Comparison of ENCODE assay signal across 25 cellular contexts in the genomic region with DNA sequence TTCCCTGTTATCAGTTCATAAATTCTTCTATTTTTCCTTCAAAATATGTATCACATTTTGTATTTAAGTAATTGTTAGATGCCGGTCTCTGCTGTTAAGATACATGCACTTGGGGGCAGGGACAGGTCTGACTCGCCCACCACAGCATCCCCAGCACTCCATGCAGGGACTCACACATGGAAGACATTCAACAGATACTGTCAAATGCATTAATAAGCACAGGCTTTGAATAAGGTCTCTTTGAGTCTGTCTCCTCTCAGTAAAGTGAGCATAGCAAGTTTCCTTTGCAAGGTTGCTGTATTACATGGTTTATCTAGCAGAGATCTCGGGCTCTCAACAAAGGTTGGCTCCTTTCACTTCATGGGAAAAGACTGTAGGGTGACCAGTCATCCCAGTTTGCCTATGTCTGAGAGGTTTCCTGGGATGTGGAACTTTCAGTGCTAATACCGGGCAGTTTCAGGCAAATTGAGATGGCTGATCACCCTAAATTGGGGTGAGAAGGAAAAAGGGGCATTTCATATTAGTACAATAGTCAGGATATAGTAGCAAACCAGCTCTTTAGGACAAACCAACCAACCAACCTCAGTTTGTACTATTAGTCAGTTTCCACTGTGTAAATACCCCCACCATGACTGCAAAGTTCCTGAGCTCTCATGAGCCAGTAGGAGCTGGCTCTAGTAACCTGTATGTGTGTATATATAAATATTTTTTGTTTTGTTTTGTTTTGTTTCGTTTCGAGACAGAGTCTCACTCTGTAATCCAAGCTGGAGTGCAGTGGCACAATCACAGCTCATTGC. TPM values are rescaled to one million over a fixed set of nuclear protein-coding genes. Genes with fewer than 3 reads are reported as not detected.
DNase-seq lines count a peak whose midpoint lies in the region; ATAC-seq and TF ChIP-seq lines count a peak whose summit lies in the region.
"Had no signal": no experiment of that assay in that cellular context is flagged by ENCODE, and none has a peak within 500 bp of the region (broad histone marks: within the 10 kb centered on the region; RNA-seq: fewer than 3 reads in every experiment).

No MANE protein-coding gene starts in this region.

- peak; percentile 59 for DNase-seq in RPMI7951 (ENCODE audit: low read depth)
- DNase-seq in foreskin keratinocyte, result no peak
- no peak for DNase-seq in lower leg skin (ENCODE audit: low spot score in 2 of 2)
- no peak for DNase-seq in activated CD4-positive, alpha-beta T cell treated with anti-CD3 and anti-CD28 coated beads for 1 hour
- no peak for DNase-seq in posterior cingulate gyrus
- DNase-seq: activated B cell treated with CpG ODN at 0.5 μM for 24 hours; activated CD4-positive, alpha-beta memory T cell treated with anti-CD3 and anti-CD28 coated beads for 36 hours; brain microvascular endothelial cell; colonic mucosa; glutamatergic neuron; GOT3; mesendoderm; natural killer cell; NCI-H1092 treated with DMSO at 0.1 percent for 48 hours; NCI-H2081; NCI-H446 treated with DMSO at 0.1 percent for 48 hours; pancreas; stimulated activated CD4-positive, alpha-beta T cell treated with anti-CD3 and anti-CD28 coated beads, Interleukin-1b, Interleukin-23, amount 100 ng/mL, for 48 hours; stimulated activated naive CD4-positive, alpha-beta T cell treated with Interleukin-2 at 50 U/mL for 16 hours; T-helper 2 cell; upper lobe of left lung had no signal

- intact Hi-C loops in lower leg skin (cut with DNase I; ENCODE audit: low total_unique reads), result no loop called here
- intact Hi-C loops in posterior cingulate gyrus (cut with DNase I), result no loop called here

- peak overlapping the region; percentile 83 for H3K4me2 ChIP-seq in BLaER1
- peak overlapping the region; percentile 60 for H3K4me2 ChIP-seq in skeletal muscle satellite cell (ENCODE audit: low read length)

- no peaks in the 10 kb centered on the region for H4K20me1 ChIP-seq in BLaER1

- 0 out of 2 replicates have a peak overlapping the region, but pooled peaks have one; percentile 32 for H3K4me3 ChIP-seq in BLaER1
- no peak overlapping the region for H3K4me3 ChIP-seq in skeletal muscle satellite cell (ENCODE audit: low read length)
- H3K4me3 ChIP-seq in lower leg skin (ENCODE audit: low read depth, poor library complexity, severe bottlenecking), result no peak overlapping the region
- H3K4me3 ChIP-seq: colonic mucosa, pancreas, upper lobe of left lung had no signal

- H3K9me3 ChIP-seq in BLaER1 (no peaks in the 10 kb centered on the region), skeletal muscle satellite cell (replicated peaks; ENCODE audit: low read length) (no peaks in the 10 kb centered on the region)
- H3K9me3 ChIP-seq: colonic mucosa, pancreas, upper lobe of left lung had no signal

- H3K36me3 ChIP-seq in BLaER1 (no peaks in the 10 kb centered on the region), skeletal muscle satellite cell (ENCODE audit: insufficient read depth, low read length) (no peaks in the 10 kb centered on the region)
- H3K36me3 ChIP-seq: brain microvascular endothelial cell, colonic mucosa, pancreas, upper lobe of left lung had no signal

- TF ChIP-seq CTCF in foreskin keratinocyte (conservative IDR thresholded peaks at IDR 0.05) (no peak), lower leg skin (IDR thresholded peaks at IDR 0.05) (no peak)

- peak; percentile 15 for ATAC-seq in foreskin keratinocyte
- no peak for ATAC-seq in GM21529 (IDR thresholded peaks at IDR 0.05; ENCODE audit: unreplicated experiment)
- ATAC-seq: natural killer cell, pancreas had no signal

- H3K27ac ChIP-seq in BLaER1 (peak overlapping the region; percentile 77), foreskin keratinocyte (no peak overlapping the region)
- H3K27ac ChIP-seq: brain microvascular endothelial cell, C4-2B, colonic mucosa, pancreas, upper lobe of left lung had no signal

- H3K9ac ChIP-seq in BLaER1 (peak overlapping the region; percentile 34; the same call in 1 of the 2 replicates), skeletal muscle satellite cell (ENCODE audit: low read depth, low read length) (peak overlapping the region; percentile 63)

- H3K4me1 ChIP-seq in BLaER1, result peaks cover 67% of the 10 kb centered on the region
- H3K4me1 ChIP-seq in foreskin keratinocyte, result peaks cover 17% of the 10 kb centered on the region
- peaks cover 44% of the 10 kb centered on the region for H3K4me1 ChIP-seq in skeletal muscle satellite cell (ENCODE audit: control insufficient read depth, insufficient read depth, low read length)
- H3K4me1 ChIP-seq: colonic mucosa, pancreas, upper lobe of left lung had no signal

- no peaks in the 10 kb centered on the region for H3K27me3 ChIP-seq in BLaER1
- no peaks in the 10 kb centered on the region for H3K27me3 ChIP-seq in foreskin keratinocyte
- H3K27me3 ChIP-seq in skeletal muscle satellite cell (ENCODE audit: control insufficient read depth, insufficient read depth, low read length), result no peaks in the 10 kb centered on the region
- H3K27me3 ChIP-seq: brain microvascular endothelial cell, colonic mucosa, pancreas, upper lobe of left lung had no signal

- 64 to 71% methylated on average over 6 of the region's 6 CpGs for WGBS in lower leg skin, 2 donors

- TF ChIP-seq POLR2A in lower leg skin (IDR thresholded peaks at IDR 0.05), result no peak

RNA-seq across cellular contexts. Expression of gene JPH2, which starts 15.0 kb away (rescaled TPM):
- 16.0 and 24.2 TPM in 2 replicates for total RNA-seq in RPMI7951 (2014; rRNA removed; shearing (Covaris generic))
- total RNA-seq in foreskin keratinocyte (7.1 and 7.8 TPM in 2 replicates), lower leg skin (10 to 100 TPM in 1 of 4 donors, 1 to 10 TPM in 3; 1.5 to 10.9 (median 5.6) TPM)
- polyA plus RNA-seq in foreskin keratinocyte, result 2.6 and 3.0 TPM in 2 replicates
- under 0.01 and 5.9 TPM in 2 replicates for total RNA-seq in skeletal muscle satellite cell (2012; rRNA removed)
- total RNA-seq: activated B cell treated with CpG ODN at 0.5 μM for 24 hours; activated CD4-positive, alpha-beta memory T cell treated with anti-CD3 and anti-CD28 coated beads for 36 hours; natural killer cell had no signal

RNA-seq across cellular contexts. Expression of gene OSER1, which starts 38.6 kb away (rescaled TPM):
- 81.6 and 89.0 TPM in 2 replicates for total RNA-seq in RPMI7951 (2014; rRNA removed; shearing (Covaris generic))
- 29.9 and 32.9 TPM in 2 replicates for total RNA-seq in foreskin keratinocyte
- 27.6 and 33.1 TPM in 2 replicates for polyA plus RNA-seq in foreskin keratinocyte
- 34.7 and 35.2 TPM in 2 replicates for total RNA-seq in skeletal muscle satellite cell (2012; rRNA removed)
- 10 to 100 TPM; 41.2 to 49.6 (median 46.8) TPM for total RNA-seq in lower leg skin
